ENCODE assay signal across 1 cellular context in the genomic region with DNA sequence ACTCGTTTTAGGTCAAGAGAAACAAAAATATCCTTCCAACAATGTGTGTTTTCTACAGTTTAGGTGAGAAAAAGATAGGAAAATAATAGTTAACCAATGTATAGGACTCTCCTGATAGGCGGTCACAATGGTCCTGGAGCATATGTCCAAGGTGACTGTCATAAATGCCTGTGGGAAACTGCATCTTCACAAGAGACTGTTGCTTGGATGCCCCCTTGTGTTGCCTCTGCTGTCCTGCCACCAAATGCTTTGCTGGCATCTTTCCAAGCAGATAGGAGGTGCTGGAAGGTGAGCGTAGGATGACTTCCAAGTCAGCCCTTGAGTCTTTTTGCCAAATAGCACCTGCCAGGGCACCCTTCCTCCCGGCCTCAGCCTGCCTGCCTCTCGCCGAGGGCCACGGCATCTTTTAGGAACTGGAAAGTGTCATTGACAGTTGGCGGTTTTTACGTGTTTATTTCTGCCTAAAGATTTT.
TF ChIP-seq lines count a peak whose summit lies in the region.

No MANE protein-coding gene starts in this region.

TF ChIP-seq in WTC11, 78 proteins besides CTCF, POLR2A, EP300 and RAD21 (continued from another document):
- TF ChIP-seq, protein P1, sequence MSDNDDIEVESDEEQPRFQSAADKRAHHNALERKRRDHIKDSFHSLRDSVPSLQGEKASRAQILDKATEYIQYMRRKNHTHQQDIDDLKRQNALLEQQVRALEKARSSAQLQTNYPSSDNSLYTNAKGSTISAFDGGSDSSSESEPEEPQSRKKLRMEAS (CRISPR knock-in tag; IDR thresholded peaks at IDR 0.05) = no peak
- TF ChIP-seq SOX15 (CRISPR knock-in tag; IDR thresholded peaks at IDR 0.05) (no peak), NR3C1 (CRISPR knock-in tag; conservative IDR thresholded peaks at IDR 0.05; ENCODE audit: low read depth) (no peak), PRRX2 (CRISPR knock-in tag; IDR thresholded peaks at IDR 0.05) (no peak)
